Comparison of ENCODE assay signal across 19 cellular contexts in the genomic region with DNA sequence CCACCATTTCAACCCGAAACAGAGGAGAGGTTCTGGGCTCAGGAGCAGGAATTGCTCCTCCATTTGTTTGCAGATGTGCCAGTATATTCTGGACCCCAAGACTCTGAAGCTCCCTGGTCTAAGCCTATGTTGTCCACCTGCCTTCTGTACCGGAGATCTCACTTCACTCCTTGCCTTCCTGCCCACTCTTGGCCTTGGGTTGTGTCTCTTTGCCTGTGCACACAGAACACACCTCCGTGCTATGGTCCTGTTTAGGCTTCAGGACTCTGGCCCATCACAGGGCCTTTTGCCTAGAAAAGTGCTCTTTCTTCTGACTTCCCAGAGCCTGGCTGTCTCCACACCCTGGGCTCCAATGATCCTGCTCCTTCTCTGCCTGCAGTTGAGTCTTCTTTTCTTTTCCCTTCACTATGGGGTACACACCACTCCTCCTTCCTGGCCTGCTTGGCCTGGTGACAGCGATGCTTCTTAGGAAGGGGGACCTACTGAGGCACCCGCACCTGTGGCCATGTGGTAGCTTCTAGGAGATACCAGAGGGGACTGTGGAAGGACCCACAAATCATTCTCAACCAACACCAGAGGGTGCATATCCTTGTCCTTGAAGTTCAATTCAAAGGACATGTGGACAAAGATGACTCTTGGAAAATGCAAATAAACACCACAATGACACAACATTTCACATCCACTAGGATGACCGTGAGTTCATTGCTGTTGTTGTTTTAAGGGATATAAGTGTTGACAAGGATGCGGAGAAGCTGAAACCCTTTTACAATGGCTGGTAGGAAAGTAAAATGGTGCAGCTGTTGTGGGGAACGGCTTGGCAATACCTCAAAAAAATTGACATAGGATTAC.
DNase-seq lines count a peak whose midpoint lies in the region; ATAC-seq, FAIRE-seq and TF ChIP-seq lines count a peak whose summit lies in the region.
"Had no signal": no experiment of that assay in that cellular context is flagged by ENCODE, and none has a peak within 500 bp of the region (broad histone marks: within the 10 kb centered on the region; RNA-seq: fewer than 3 reads in every experiment).

No MANE protein-coding gene starts in this region.

- no peaks in the 10 kb centered on the region for H3K9me1 ChIP-seq in K562 (ENCODE audit: control insufficient read depth, insufficient read depth, low read length)

- in situ Hi-C loops in K562 (cut with MboI): no loop called here

- H2AFZ ChIP-seq in K562 (ENCODE audit: low read depth, low read length): no peak overlapping the region; the same call in 1 of the 2 replicates
- H2AFZ ChIP-seq: GM23248 had no signal

- POLR2A ChIA-PET in Caco-2 (lab: Charles Lee): no interaction called here
- POLR2A ChIA-PET in K562 (lab: Yijun Ruan, JAX): interaction anchor here (0.6 kb wide), 1 partner anchor 75 kb away, joined by 4 read pairs; no protein-coding TSS in a partner anchor
- POLR2A ChIA-PET in naive thymus-derived CD8-positive, alpha-beta T cell (lab: Charles Lee): no interaction called here

- H3K36me3 ChIP-seq in Caco-2 (ENCODE audit: control insufficient read depth, insufficient read depth, low read length): no peaks in the 10 kb centered on the region
- no peaks in the 10 kb centered on the region for H3K36me3 ChIP-seq in K562 (ENCODE audit: control insufficient read depth, insufficient read depth, low read length)
- no peaks in the 10 kb centered on the region for H3K36me3 ChIP-seq in right lobe of liver

- no peaks in the 10 kb centered on the region for H3K9me3 Mint-ChIP-seq in Caco-2 (ENCODE audit: unreplicated experiment)
- peaks cover 0 to 8% (median 0%) of the 10 kb centered on the region in 9 donors for H3K9me3 Mint-ChIP-seq in naive thymus-derived CD8-positive, alpha-beta T cell
- H3K9me3 Mint-ChIP-seq: CD4-positive, alpha-beta T cell had no signal

- H3K27ac Mint-ChIP-seq in Caco-2 (ENCODE audit: unreplicated experiment): peak overlapping the region; percentile 50
- no peak overlapping the region for H3K27ac Mint-ChIP-seq in naive thymus-derived CD8-positive, alpha-beta T cell
- H3K27ac Mint-ChIP-seq: B cell; CD4-positive, alpha-beta T cell had no signal

- no peak for TF ChIP-seq EP300 in K562 (IDR thresholded peaks at IDR 0.05; ENCODE audit: low read length)

- H4K20me1 ChIP-seq in K562 (replicated peaks; ENCODE audit: control insufficient read depth, insufficient read depth, low read length): no peaks in the 10 kb centered on the region

- H3K27me3 ChIP-seq in Caco-2 (replicated peaks; ENCODE audit: control insufficient read depth, insufficient read depth, low read length): no peaks in the 10 kb centered on the region
- H3K27me3 ChIP-seq in K562 (ENCODE audit: control insufficient read depth in 2 of 2, insufficient read depth in 2 of 2, low read length in 2 of 2): peaks cover 0 to 3% of the 10 kb centered on the region in 2 experiments; a peak in 1 of 5 replicates
- no peaks in the 10 kb centered on the region for H3K27me3 ChIP-seq in right lobe of liver

- peaks cover 53% of the 10 kb centered on the region for H3K4me1 ChIP-seq in Caco-2
- peaks cover 3 to 10% of the 10 kb centered on the region in 2 experiments; a peak in 3 of 5 replicates for H3K4me1 ChIP-seq in K562 (replicated peaks in 1 of 2; ENCODE audit: control insufficient read depth in 2 of 2, insufficient read depth in 2 of 2, low read length in 2 of 2)
- H3K4me1 ChIP-seq in right lobe of liver: peaks cover 0 to 44% (median 19%) of the 10 kb centered on the region in 4 donors

- no peak overlapping the region for H3K4me3 Mint-ChIP-seq in Caco-2 (ENCODE audit: unreplicated experiment)
- H3K4me3 Mint-ChIP-seq in naive thymus-derived CD8-positive, alpha-beta T cell: no peak overlapping the region
- H3K4me3 Mint-ChIP-seq: B cell; CD4-positive, alpha-beta T cell had no signal

- no peak overlapping the region for H3K9ac ChIP-seq in K562 (ENCODE audit: insufficient read depth in 1 of 2, low read depth in 2 of 2, low read length in 2 of 2)
- H3K9ac ChIP-seq: GM23248 had no signal

- no peak overlapping the region for H3K4me2 ChIP-seq in K562 (ENCODE audit: insufficient read depth, low read length)

- ATAC-seq in K562 (no peak), right lobe of liver (no peak), left lobe of liver (no peak)
- no peak for ATAC-seq in naive thymus-derived CD8-positive, alpha-beta T cell
- ATAC-seq: GM12878, HCT116 had no signal

- no peak overlapping the region for H3K27ac ChIP-seq in K562 (ENCODE audit: extremely low read depth, low read depth, low read length)
- peak overlapping the region in 2 of 3 donors; percentile 66 to 88 for H3K27ac ChIP-seq in right lobe of liver
- H3K27ac ChIP-seq: GM23248, HL-60 had no signal

- intact Hi-C loops in Caco-2 (cut with micrococcal nuclease; ENCODE audit: unreplicated experiment) (no loop called here), K562 (cut with micrococcal nuclease) (no loop called here), right lobe of liver (cut with DNase I) (no loop called here), posterior cingulate gyrus (cut with DNase I) (no loop called here)

- no peak for TF ChIP-seq CTCF in Caco-2 (IDR thresholded peaks at IDR 0.05; ENCODE audit: insufficient read depth in 1 of 2, low read depth in 1 of 2, low read length in 1 of 2, severe bottlenecking in 1 of 2, unreplicated experiment in 1 of 2)
- TF ChIP-seq CTCF in K562 (IDR thresholded peaks at IDR 0.05 in 2 of 3, conservative IDR thresholded peaks at IDR 0.05 in 1 of 3; ENCODE audit: insufficient read depth in 2 of 3, low read depth in 1 of 3, low read length in 3 of 3): no peak
- TF ChIP-seq CTCF in right lobe of liver (IDR thresholded peaks at IDR 0.05): no peak

- peaks cover 59% of the 10 kb centered on the region for H3K4me1 Mint-ChIP-seq in Caco-2 (ENCODE audit: low read depth, unreplicated experiment)
- H3K4me1 Mint-ChIP-seq in naive thymus-derived CD8-positive, alpha-beta T cell: no peaks in the 10 kb centered on the region
- H3K4me1 Mint-ChIP-seq: B cell had no signal

- H3K79me2 ChIP-seq in K562 (ENCODE audit: control insufficient read depth, insufficient read depth, low read length): no peaks in the 10 kb centered on the region

- BruUV-seq in Caco-2 (replicated peaks; lab: Mats Ljungman, UMichigan): no TSS peak
- BruUV-seq in K562 (replicated peaks; lab: Mats Ljungman, UMichigan): no TSS peak

- H3K4me3 ChIP-seq in Caco-2 (ENCODE audit: low read depth, low read length) (no peak overlapping the region), K562 (no peak overlapping the region), right lobe of liver (no peak overlapping the region)
- H3K4me3 ChIP-seq: GM12878, GM23248 had no signal

- TF ChIP-seq POLR2A in K562 (conservative IDR thresholded peaks at IDR 0.05): no peak
- no peak for TF ChIP-seq POLR2A in right lobe of liver (IDR thresholded peaks at IDR 0.05)

- FAIRE-seq in K562 (lab: Jason Lieb, UNC): no peak
- FAIRE-seq: A204.1, D721Med, GM12878, GM18507, H54 had no signal

- 52% methylated on average over 8 of the region's 8 CpGs for WGBS in K562 (ENCODE audit: insufficient coverage, low coverage, missing lambda C conversion rate)
- WGBS in right lobe of liver (ENCODE audit: insufficient coverage, low coverage, low lambda C conversion rate, missing lambda C conversion rate): 77% methylated on average over 7 of the region's 8 CpGs

- DNase-seq in Caco-2: no peak
- peak; percentile 68 for DNase-seq in DMS53 treated with DMSO at 0.1 percent for 48 hours (lab: John Stamatoyannopoulos, UW; ENCODE audit: unreplicated experiment)
- no peak for DNase-seq in K562 (ENCODE audit: extremely low read depth in 1 of 4, low spot score in 3 of 4)
- DNase-seq in right lobe of liver: no peak
- no peak for DNase-seq in posterior cingulate gyrus
- DNase-seq in left lobe of liver (ENCODE audit: low spot score): no peak
- DNase-seq in naive thymus-derived CD8-positive, alpha-beta T cell: no peak
- DNase-seq: C1 segment of cervical spinal cord; CD4-positive, alpha-beta T cell; DMS79; GM23248 had no signal

- no peaks in the 10 kb centered on the region for H3K9me3 ChIP-seq in Caco-2
- no peaks in the 10 kb centered on the region for H3K9me3 ChIP-seq in K562 (replicated peaks; ENCODE audit: control insufficient read depth, insufficient read depth, low read depth, low read length)
- no peaks in the 10 kb centered on the region for H3K9me3 ChIP-seq in right lobe of liver

- no peaks in the 10 kb centered on the region for H3K27me3 Mint-ChIP-seq in Caco-2 (ENCODE audit: insufficient read depth, unreplicated experiment)
- H3K27me3 Mint-ChIP-seq in naive thymus-derived CD8-positive, alpha-beta T cell: peaks cover 0 to 5% (median 0%) of the 10 kb centered on the region in 5 donors
- H3K27me3 Mint-ChIP-seq: B cell; CD4-positive, alpha-beta T cell had no signal

- CTCF ChIA-PET in Caco-2 (lab: Charles Lee): no interaction called here
- CTCF ChIA-PET in K562 (lab: Yijun Ruan, JAX; ENCODE audit: low intra/inter-chr PET ratio): no interaction called here

- peaks cover 17% of the 10 kb centered on the region for H3K36me3 Mint-ChIP-seq in Caco-2 (ENCODE audit: insufficient read depth, unreplicated experiment)
- H3K36me3 Mint-ChIP-seq in naive thymus-derived CD8-positive, alpha-beta T cell: no peaks in the 10 kb centered on the region

- no peak for TF ChIP-seq RAD21 in K562 (CRISPR knock-in tag; conservative IDR thresholded peaks at IDR 0.05 in 1 of 2, IDR thresholded peaks at IDR 0.05 in 1 of 2)

TF ChIP-seq in K562, 482 proteins besides CTCF, POLR2A, EP300 and RAD21:
- TF ChIP-seq ESRRA (IDR thresholded peaks at IDR 0.05; ENCODE audit: borderline replicate concordance, low read depth): peak; percentile 61
- TF ChIP-seq JUN (IDR thresholded peaks at IDR 0.05; ENCODE audit: borderline replicate concordance, low read depth, low read length): no peak
- no peak for TF ChIP-seq JUN (CRISPR knock-in tag; IDR thresholded peaks at IDR 0.05; ENCODE audit: borderline replicate concordance)
